Comparison of ENCODE assay signal across 28 cellular contexts in genomic region chr18:52200406-52200805, GRCh38.
"Had no signal": no experiment of that assay in that cellular context is flagged by ENCODE, and none has a peak within 500 bp of the region (broad histone marks: within the 10 kb centered on the region; RNA-seq: fewer than 3 reads in every experiment).

No MANE protein-coding gene starts in this region.

- H3K4me1 Mint-ChIP-seq: immature natural killer cell; mesothelial cell of epicardium; naive B cell; stimulated activated naive B cell treated with anti-CD40 and anti-IgM and Interleukin-4, amounts not matched to agents 10 μg/mL and 1 μg/mL and 100 μg/mL, for 72 hours had no signal

- H3K4me3 ChIP-seq: dorsolateral prefrontal cortex, esophagus muscularis mucosa, lower lobe of right lung, mucosa of descending colon, pancreas, right lobe of liver, thoracic aorta, tibial nerve, upper lobe of left lung, uterus had no signal

- H3K27ac ChIP-seq: dorsolateral prefrontal cortex, esophagus muscularis mucosa, lower lobe of right lung, neutrophil, pancreas, right lobe of liver, thoracic aorta, tibial nerve, upper lobe of left lung, uterus had no signal

- H3K4me1 ChIP-seq: esophagus muscularis mucosa, lower lobe of right lung, pancreas, right lobe of liver, tibial nerve, upper lobe of left lung, uterus had no signal

- H3K9me3 ChIP-seq: esophagus muscularis mucosa, lower lobe of right lung, mucosa of descending colon, neutrophil, pancreas, right lobe of liver, thoracic aorta, tibial nerve, upper lobe of left lung, uterus had no signal

- H3K9me3 Mint-ChIP-seq: mesothelial cell of epicardium had no signal

- H3K27me3 ChIP-seq: esophagus muscularis mucosa, neutrophil, pancreas, right lobe of liver, tibial nerve, upper lobe of left lung, uterus had no signal

- DNase-seq: dorsolateral prefrontal cortex; effector CD4-positive, alpha-beta T cell; foreskin melanocyte; hypothalamus; immature natural killer cell; islet precursor cell; kidney glomerular epithelial cell; left ventricle myocardium superior; lower lobe of right lung; mesenchymal stem cell; mucosa of descending colon; naive B cell; pancreas; right lobe of liver; small intestine; stimulated activated CD4-positive, alpha-beta T cell treated with anti-CD3 and anti-CD28 coated beads, Interleukin-15, amount 100 ng/mL, for 24 hours; stimulated activated CD4-positive, alpha-beta T cell treated with anti-CD3 and anti-CD28 coated beads, Interleukin-2, amount 100 ng/mL, for 48 hours; stimulated activated naive B cell treated with anti-CD40 and anti-IgM and Interleukin-4, amounts not matched to agents 10 μg/mL and 1 μg/mL and 100 μg/mL, for 72 hours; upper lobe of left lung; uterus had no signal

- H3K27ac Mint-ChIP-seq: immature natural killer cell; mesothelial cell of epicardium; naive B cell; natural killer cell treated with Interleukin-12 subunit alpha and Interleukin-12 subunit beta and Interleukin-15 and Interleukin-18, amount 100 ng/mL, for 72 hours; stimulated activated naive B cell treated with anti-CD40 and anti-IgM and Interleukin-4, amounts not matched to agents 10 μg/mL and 1 μg/mL and 100 μg/mL, for 72 hours; stimulated activated naive CD8-positive, alpha-beta T cell treated with anti-CD3 and anti-CD28 coated beads, Interleukin-15, Interleukin-2, amounts not matched to agents 100 ng/mL and 50 ng/mL, for 24 hours had no signal

- H3K36me3 ChIP-seq: esophagus muscularis mucosa, lower lobe of right lung, neutrophil, pancreas, right lobe of liver, thoracic aorta, tibial nerve, upper lobe of left lung, uterus had no signal

- H3K4me3 Mint-ChIP-seq: immature natural killer cell; mesothelial cell of epicardium; naive B cell; natural killer cell treated with Interleukin-12 subunit alpha and Interleukin-12 subunit beta and Interleukin-15 and Interleukin-18, amount 100 ng/mL, for 72 hours; neural crest cell; stimulated activated naive B cell treated with anti-CD40 and anti-IgM and Interleukin-4, amounts not matched to agents 10 μg/mL and 1 μg/mL and 100 μg/mL, for 72 hours; stimulated activated naive CD8-positive, alpha-beta T cell treated with anti-CD3 and anti-CD28 coated beads, Interleukin-15, Interleukin-2, amounts not matched to agents 100 ng/mL and 50 ng/mL, for 24 hours had no signal

- H3K27me3 Mint-ChIP-seq: naive B cell; natural killer cell treated with Interleukin-12 subunit alpha and Interleukin-12 subunit beta and Interleukin-15 and Interleukin-18, amount 100 ng/mL, for 72 hours; stimulated activated naive B cell treated with anti-CD40 and anti-IgM and Interleukin-4, amounts not matched to agents 10 μg/mL and 1 μg/mL and 100 μg/mL, for 72 hours; stimulated activated naive CD8-positive, alpha-beta T cell treated with anti-CD3 and anti-CD28 coated beads, Interleukin-15, Interleukin-2, amounts not matched to agents 100 ng/mL and 50 ng/mL, for 24 hours had no signal

- H3K36me3 Mint-ChIP-seq: immature natural killer cell; mesothelial cell of epicardium; naive B cell; stimulated activated naive B cell treated with anti-CD40 and anti-IgM and Interleukin-4, amounts not matched to agents 10 μg/mL and 1 μg/mL and 100 μg/mL, for 72 hours had no signal
